10 cellular contexts compared by ENCODE assay signal in genomic region chr13:40272776-40273139, GRCh38.
DNase-seq lines count a peak whose midpoint lies in the region; ATAC-seq, FAIRE-seq and TF ChIP-seq lines count a peak whose summit lies in the region.
"Had no signal": no experiment of that assay in that cellular context is flagged by ENCODE, and none has a peak within 500 bp of the region (broad histone marks: within the 10 kb centered on the region; RNA-seq: fewer than 3 reads in every experiment).

No MANE protein-coding gene starts in this region.

- H3K9me3 Mint-ChIP-seq in stimulated activated naive CD8-positive, alpha-beta T cell treated with anti-CD3 and anti-CD28 coated beads, Interleukin-15, Interleukin-2, amounts not matched to agents 100 ng/mL and 50 ng/mL, for 24 hours, result no peaks in the 10 kb centered on the region
- H3K9me3 Mint-ChIP-seq: IgD-negative memory B cell had no signal

- no peak for TF ChIP-seq POLR2A in esophagus squamous epithelium (IDR thresholded peaks at IDR 0.05)

- H3K9me3 ChIP-seq in SJSA1 (replicated peaks) (no peaks in the 10 kb centered on the region), esophagus squamous epithelium (no peaks in the 10 kb centered on the region), OCI-LY7 (ENCODE audit: low read length) (no peaks in the 10 kb centered on the region)

- peak overlapping the region; percentile 77 for H3K27ac Mint-ChIP-seq in stimulated activated naive CD8-positive, alpha-beta T cell treated with anti-CD3 and anti-CD28 coated beads, Interleukin-15, Interleukin-2, amounts not matched to agents 100 ng/mL and 50 ng/mL, for 24 hours
- H3K27ac Mint-ChIP-seq: IgD-negative memory B cell had no signal

- intact Hi-C loops in esophagus squamous epithelium (cut with DNase I) (no loop called here), OCI-LY7 (cut with micrococcal nuclease; ENCODE audit: unreplicated experiment) (no loop called here)

- H3K27ac ChIP-seq in SJSA1, result peak overlapping the region; percentile 70
- H3K27ac ChIP-seq in esophagus squamous epithelium, result peak overlapping the region; percentile 52 to 88 (median 82)
- no peak overlapping the region for H3K27ac ChIP-seq in OCI-LY7 (ENCODE audit: low read depth, low read length, poor library complexity, severe bottlenecking)
- H3K27ac ChIP-seq: SK-N-MC had no signal

- WGBS in esophagus squamous epithelium, 2 donors, result 48 to 55% methylated on average over 4 of the region's 4 CpGs

- POLR2A ChIA-PET in OCI-LY7 (lab: Charles Lee), result interaction anchor here (0.5 to 1.3 kb wide), 7 partner anchors 11 to 235 kb away, joined by 3 read pairs; no protein-coding TSS in a partner anchor

- DNase-seq in activated CD4-positive, alpha-beta T cell treated with anti-CD3 and anti-CD28 coated beads for 48 hours, result peak; percentile 21
- no peak for DNase-seq in activated CD4-positive, alpha-beta T cell treated with anti-CD3 and anti-CD28 coated beads for 4 hours
- DNase-seq in SJSA1 (ENCODE audit: low read depth in 1 of 2, low spot score in 2 of 2) (no peak), esophagus squamous epithelium (lab: John Stamatoyannopoulos, UW) (no peak), OCI-LY7 (ENCODE audit: low spot score) (no peak), D721Med (ENCODE audit: insufficient read length, low spot score) (no peak)

- no peak overlapping the region for H3K4me3 ChIP-seq in SJSA1
- no peak overlapping the region for H3K4me3 ChIP-seq in esophagus squamous epithelium
- no peak overlapping the region for H3K4me3 ChIP-seq in OCI-LY7 (ENCODE audit: low read depth, low read length, poor library complexity, severe bottlenecking)

- peaks cover 31% of the 10 kb centered on the region for H3K4me1 Mint-ChIP-seq in stimulated activated naive CD8-positive, alpha-beta T cell treated with anti-CD3 and anti-CD28 coated beads, Interleukin-15, Interleukin-2, amounts not matched to agents 100 ng/mL and 50 ng/mL, for 24 hours (ENCODE audit: low read depth)

- no TSS peak for BruUV-seq in OCI-LY7 (replicated peaks; lab: Mats Ljungman, UMichigan)

- H3K4me1 ChIP-seq in SJSA1 (replicated peaks) (peaks cover 39% of the 10 kb centered on the region), esophagus squamous epithelium (peaks cover 21 to 34% (median 22%) of the 10 kb centered on the region in 3 donors), OCI-LY7 (ENCODE audit: insufficient read depth, low read length, poor library complexity, severe bottlenecking) (peaks cover 28% of the 10 kb centered on the region)

- no peaks in the 10 kb centered on the region for H3K36me3 Mint-ChIP-seq in stimulated activated naive CD8-positive, alpha-beta T cell treated with anti-CD3 and anti-CD28 coated beads, Interleukin-15, Interleukin-2, amounts not matched to agents 100 ng/mL and 50 ng/mL, for 24 hours (ENCODE audit: low read depth)

- no peaks in the 10 kb centered on the region for H3K79me2 ChIP-seq in OCI-LY7 (ENCODE audit: insufficient read depth, low read depth, low read length)

- no peak overlapping the region for H3K4me2 ChIP-seq in OCI-LY7 (ENCODE audit: low read length)

- H4K20me1 ChIP-seq in OCI-LY7 (ENCODE audit: insufficient read depth, low read length), result no peaks in the 10 kb centered on the region

- no peak overlapping the region for H3K4me3 Mint-ChIP-seq in stimulated activated naive CD8-positive, alpha-beta T cell treated with anti-CD3 and anti-CD28 coated beads, Interleukin-15, Interleukin-2, amounts not matched to agents 100 ng/mL and 50 ng/mL, for 24 hours
- H3K4me3 Mint-ChIP-seq: IgD-negative memory B cell had no signal

- H3K27me3 ChIP-seq in SJSA1 (replicated peaks), result no peaks in the 10 kb centered on the region
- H3K27me3 ChIP-seq in esophagus squamous epithelium, result no peaks in the 10 kb centered on the region

- TF ChIP-seq CTCF in esophagus squamous epithelium (IDR thresholded peaks at IDR 0.05) (no peak), OCI-LY7 (conservative IDR thresholded peaks at IDR 0.05; ENCODE audit: low read length) (no peak), D721Med (IDR thresholded peaks at IDR 0.05; ENCODE audit: insufficient read depth, missing control alignments) (no peak)

- CTCF ChIA-PET in OCI-LY7 (lab: Charles Lee; ENCODE audit: unreplicated experiment), result no interaction called here

- H3K36me3 ChIP-seq in SJSA1 (no peaks in the 10 kb centered on the region), esophagus squamous epithelium (no peaks in the 10 kb centered on the region), OCI-LY7 (ENCODE audit: insufficient read depth, low read length) (no peaks in the 10 kb centered on the region)

- no peaks in the 10 kb centered on the region for H3K9me2 ChIP-seq in OCI-LY7 (ENCODE audit: insufficient read depth, low read length)

- H2AFZ ChIP-seq in OCI-LY7 (ENCODE audit: low read length), result no peak overlapping the region

- no peak for ATAC-seq in HG03354 (IDR thresholded peaks at IDR 0.05; ENCODE audit: poor library complexity, severe bottlenecking, unreplicated experiment)

- H3K27me3 Mint-ChIP-seq in stimulated activated naive CD8-positive, alpha-beta T cell treated with anti-CD3 and anti-CD28 coated beads, Interleukin-15, Interleukin-2, amounts not matched to agents 100 ng/mL and 50 ng/mL, for 24 hours, result no peaks in the 10 kb centered on the region
- H3K27me3 Mint-ChIP-seq: IgD-negative memory B cell had no signal

- no peak for FAIRE-seq in D721Med (lab: Jason Lieb, UNC)
